ENCODE assay signal across 13 cellular contexts in genomic region chr9:130660326-130660682, GRCh38. TPM values are rescaled to one million over a fixed set of nuclear protein-coding genes. Genes with fewer than 3 reads are reported as not detected.
DNase-seq lines count a peak whose midpoint lies in the region; ATAC-seq and TF ChIP-seq lines count a peak whose summit lies in the region.
"Had no signal": no experiment of that assay in that cellular context is flagged by ENCODE, and none has a peak within 500 bp of the region (broad histone marks: within the 10 kb centered on the region; RNA-seq: fewer than 3 reads in every experiment).

No MANE protein-coding gene starts in this region.

- peak overlapping the region; percentile 90 for H3K4me2 ChIP-seq in GM23338

- peaks cover 13% of the 10 kb centered on the region for H3K9me3 Mint-ChIP-seq in GM23338

- no peak for TF ChIP-seq EP300 in sigmoid colon (IDR thresholded peaks at IDR 0.05)

- H3K9me2 ChIP-seq in GM23338 (ENCODE audit: insufficient read depth) = no peaks in the 10 kb centered on the region

- peaks cover 6% of the 10 kb centered on the region; the same call in 2 of the 3 replicates for H3K36me3 Mint-ChIP-seq in GM23338 (ENCODE audit: low read depth)

- H3K27me3 ChIP-seq in GM23338 (ENCODE audit: insufficient read depth) (peaks cover 100% of the 10 kb centered on the region), SJCRH30 (no peaks in the 10 kb centered on the region), sigmoid colon (peaks cover 74 to 99% (median 83%) of the 10 kb centered on the region in 3 donors)

- H3K27me3 Mint-ChIP-seq in GM23338 (ENCODE audit: insufficient read depth, low read depth, poor library complexity) = peaks cover 94% of the 10 kb centered on the region

- intact Hi-C loops in sigmoid colon (cut with DNase I) = no loop called here

- 3% methylated on average over 33 of the region's 33 CpGs for WGBS in sigmoid colon, 2 donors

- no peak for DNase-seq in GM23338 (ENCODE audit: low spot score)
- DNase-seq in SJCRH30 = peak; percentile 87
- no peak for DNase-seq in sigmoid colon
- DNase-seq in NCI-H1048 (lab: John Stamatoyannopoulos, UW) = no peak
- no peak for DNase-seq in activated CD4-positive, alpha-beta T cell treated with anti-CD3 and anti-CD28 coated beads for 1 hour
- no peak for DNase-seq in NCI-H2171 (lab: John Stamatoyannopoulos, UW)
- DNase-seq: activated CD8-positive, alpha-beta memory T cell treated with anti-CD3 and anti-CD28 coated beads, Interleukin-2, amount 50 U/mL, for 48 hours had no signal

- H2AFZ ChIP-seq in GM23338 = peak overlapping the region; percentile 96; the same call in 1 of the 2 replicates

- H3K4me3 Mint-ChIP-seq in GM23338 = peak overlapping the region; percentile 68

- TF ChIP-seq CTCF in GM23338 (conservative IDR thresholded peaks at IDR 0.05; ENCODE audit: low read depth in 2 of 2) (no peak), sigmoid colon (IDR thresholded peaks at IDR 0.05) (no peak)

- no peaks in the 10 kb centered on the region for H3K79me2 ChIP-seq in GM23338 (replicated peaks; ENCODE audit: insufficient read depth)

- TF ChIP-seq POLR2A in sigmoid colon (IDR thresholded peaks at IDR 0.05) = no peak

- 0 out of 2 replicates have a peak, but pooled peaks cover 3% of the 10 kb centered on the region for H3F3A ChIP-seq in GM23338 (replicated peaks; ENCODE audit: low read depth)

- H3K4me3 ChIP-seq in GM23338 (peak overlapping the region; percentile 67), SJCRH30 (peak overlapping the region; percentile 79), iPS-18c (ENCODE audit: insufficient read depth, low read depth, low read length) (peak overlapping the region; percentile 36; the same call in 1 of the 2 replicates), sigmoid colon (peak overlapping the region in 3 of 4 donors; percentile 21 to 46 (median 42))
- H3K4me3 ChIP-seq: GM12878 had no signal

- H3K27ac ChIP-seq in GM23338 (ENCODE audit: low read depth) (no peak overlapping the region), SJCRH30 (peak overlapping the region; percentile 100), sigmoid colon (no peak overlapping the region)
- H3K27ac ChIP-seq: cardiac muscle cell had no signal

- ATAC-seq in GM23338 = no peak
- ATAC-seq in GM21515 (IDR thresholded peaks at IDR 0.05; ENCODE audit: unreplicated experiment) = no peak
- ATAC-seq: GM12878 had no signal

- H3K9me3 ChIP-seq in SJCRH30 (replicated peaks) (no peaks in the 10 kb centered on the region), iPS-18c (ENCODE audit: control insufficient read depth, insufficient read depth, low read length) (no peaks in the 10 kb centered on the region), sigmoid colon (no peaks in the 10 kb centered on the region)

- H3K36me3 ChIP-seq in GM23338 (ENCODE audit: insufficient read depth) (no peaks in the 10 kb centered on the region), SJCRH30 (peaks cover 3% of the 10 kb centered on the region), sigmoid colon (no peaks in the 10 kb centered on the region)
- H3K36me3 ChIP-seq: cardiac muscle cell had no signal

- peaks cover 10% of the 10 kb centered on the region; the same call in 2 of the 3 replicates for H3K4me1 Mint-ChIP-seq in GM23338

- H3K4me1 ChIP-seq in GM23338 (ENCODE audit: insufficient read depth) (peaks cover 16% of the 10 kb centered on the region), SJCRH30 (no peaks in the 10 kb centered on the region; the same call in 1 of the 2 replicates), sigmoid colon (peaks cover 0 to 62% (median 59%) of the 10 kb centered on the region in 4 donors)

- H3K27ac Mint-ChIP-seq in GM23338 = no peak overlapping the region

- H4K20me1 ChIP-seq in GM23338 (replicated peaks; ENCODE audit: insufficient read depth) = no peaks in the 10 kb centered on the region

TF ChIP-seq in GM23338, 12 proteins besides CTCF, POLR2A, EP300 and RAD21:
- TF ChIP-seq ETS1 (IDR thresholded peaks at IDR 0.05) = no peak
- TF ChIP-seq EZH2 (IDR thresholded peaks at IDR 0.05; ENCODE audit: low read depth, unreplicated experiment) = peak; percentile 93

RNA-seq across cellular contexts. Expression of gene PRDM12, which starts 4.1 kb away (rescaled TPM):
- total RNA-seq in GM23338 (2014; rRNA removed; shearing (Covaris generic)) = 0.78 TPM in 1 of 2 replicates, not detected in the other
- polyA plus RNA-seq in GM23338 (2016; fragmentation: Nextera tagmentation; extraction: Ambion mirVana) (0.11 and 0.14 TPM in 2 replicates), sigmoid colon (not detected)
- 28.5 and 31.8 TPM in 2 replicates for total RNA-seq in SJCRH30 (2014; rRNA removed; shearing (Covaris generic))
- not detected for total RNA-seq in sigmoid colon
- total RNA-seq: fibroblast of lung, GM12878, renal cortical epithelial cell had no signal
- polyA plus RNA-seq: fibroblast of lung, GM12878 had no signal

RNA-seq across cellular contexts. Expression of gene EXOSC2, which starts 33.3 kb away (rescaled TPM):
- 77.7 and 80.3 TPM in 2 replicates for total RNA-seq in GM23338 (2014; rRNA removed; shearing (Covaris generic))
- polyA plus RNA-seq in GM23338 (2016; fragmentation: Nextera tagmentation; extraction: Ambion mirVana) = 35.1 and 37.6 TPM in 2 replicates
- 93.7 and 101 TPM in 2 replicates for total RNA-seq in SJCRH30 (2014; rRNA removed; shearing (Covaris generic))
- 10 to 100 TPM in 3 of 4 donors, 1 to 10 TPM in 1; 8.6 to 19.3 (median 15.1) TPM for total RNA-seq in sigmoid colon
- 10 to 100 TPM in 1 of 3 donors, 1 to 10 TPM in 2; 6.6 to 24.1 (median 9.5) TPM for polyA plus RNA-seq in sigmoid colon

Comparison
In these comparisons a context has a peak if more than half of its experiments do, and no peak if none do; other contexts are left out.
1. DNase-seq: peak in SJCRH30 (2 of 2); none in GM23338 (single experiment), sigmoid colon (single experiment), NCI-H1048 (single experiment), activated CD4-positive, alpha-beta T cell treated with anti-CD3 and anti-CD28 coated beads for 1 hour (single experiment) and NCI-H2171 (single experiment).
2. RNA of gene PRDM12, which starts 4.1 kb away (total RNA-seq): 28.5 to 31.8 TPM in SJCRH30; 0.78 TPM in GM23338 and not detected in sigmoid colon; every median in the first group is over 10 times any median in the second.
3. Peak in every context shown above with its lines, with median percentiles within 50 percentile points of each other: H3K4me3 ChIP-seq.